Comparison of ENCODE assay signal across 8 cellular contexts in genomic region chr16:66483689-66484452, GRCh38. TPM values are rescaled to one million over a fixed set of nuclear protein-coding genes. Genes with fewer than 3 reads are reported as not detected.
A peak's percentile ranks its signal among the peaks of the same experiment; 100 is the strongest.
DNase-seq lines count a peak whose midpoint lies in the region; ATAC-seq, FAIRE-seq and TF ChIP-seq lines count a peak whose summit lies in the region.

No MANE protein-coding gene starts in this region.

- peak overlapping the region; percentile 37 to 88 (median 68) for H3K4me2 ChIP-seq in BLaER1 treated with 17β-estradiol and CSF1 and Interleukin-3, amounts not matched to agents 10 nM and 100 nM
- H3K4me2 ChIP-seq in neural progenitor cell: no peak overlapping the region

- H3K4me1 ChIP-seq in BLaER1 treated with 17β-estradiol and CSF1 and Interleukin-3, amounts not matched to agents 10 nM and 100 nM: peaks cover 63 to 81% (median 72%) of the 10 kb centered on the region in 10 experiments
- peaks cover 0 to 5% (median 0%) of the 10 kb centered on the region in 4 donors for H3K4me1 ChIP-seq in Peyer's patch
- no peaks in the 10 kb centered on the region for H3K4me1 ChIP-seq in neural progenitor cell
- H3K4me1 ChIP-seq in stomach: peaks cover 4 to 28% (median 18%) of the 10 kb centered on the region in 4 donors

- no peak for TF ChIP-seq EP300 in stomach (IDR thresholded peaks at IDR 0.05)

- no peaks in the 10 kb centered on the region for H4K20me1 ChIP-seq in BLaER1 treated with 17β-estradiol and CSF1 and Interleukin-3, amounts not matched to agents 10 nM and 100 nM
- H4K20me1 ChIP-seq in neural progenitor cell (ENCODE audit: low read depth): no peaks in the 10 kb centered on the region

- no peaks in the 10 kb centered on the region for H3K79me2 ChIP-seq in neural progenitor cell (ENCODE audit: low read depth)

- FAIRE-seq in HTR-8/SVneo (lab: Jason Lieb, UNC): peak; percentile 96

- TF ChIP-seq POLR2A in Peyer's patch (IDR thresholded peaks at IDR 0.05): no peak
- TF ChIP-seq POLR2A in stomach (IDR thresholded peaks at IDR 0.05): no peak

- intact Hi-C loops in stomach (cut with DNase I; ENCODE audit: low total_unique reads): loop anchor here (5.0 kb wide), 1 partner anchor 77 kb away; no protein-coding TSS in a partner anchor

- no peaks in the 10 kb centered on the region for H3K9me3 ChIP-seq in BLaER1 treated with 17β-estradiol and CSF1 and Interleukin-3, amounts not matched to agents 10 nM and 100 nM (replicated peaks in 1 of 11)
- H3K9me3 ChIP-seq in Peyer's patch (no peaks in the 10 kb centered on the region), neural progenitor cell (ENCODE audit: low read depth) (no peaks in the 10 kb centered on the region), stomach (no peaks in the 10 kb centered on the region)

- H3K4me3 Mint-ChIP-seq in activated T-cell treated with anti-CD3 and anti-CD28 coated beads, Interleukin-2, amount 50 U/mL, for 72 hours: peak overlapping the region; percentile 55 to 59
- H3K4me3 Mint-ChIP-seq in neural progenitor cell: no peak overlapping the region

- H3K36me3 Mint-ChIP-seq in activated T-cell treated with anti-CD3 and anti-CD28 coated beads, Interleukin-2, amount 50 U/mL, for 72 hours (ENCODE audit: insufficient read depth in 2 of 2): no peaks in the 10 kb centered on the region
- H3K36me3 Mint-ChIP-seq in neural progenitor cell: no peaks in the 10 kb centered on the region

- H3K4me3 ChIP-seq in BLaER1 treated with 17β-estradiol and CSF1 and Interleukin-3, amounts not matched to agents 10 nM and 100 nM: no peak overlapping the region
- H3K4me3 ChIP-seq in Peyer's patch: no peak overlapping the region
- no peak overlapping the region for H3K4me3 ChIP-seq in fibroblast of mammary gland (ENCODE audit: control insufficient read depth, low read depth, low read length)
- no peak overlapping the region for H3K4me3 ChIP-seq in neural progenitor cell
- H3K4me3 ChIP-seq in stomach: no peak overlapping the region

- H3K36me3 ChIP-seq in BLaER1 treated with 17β-estradiol and CSF1 and Interleukin-3, amounts not matched to agents 10 nM and 100 nM: no peaks in the 10 kb centered on the region
- no peaks in the 10 kb centered on the region for H3K36me3 ChIP-seq in Peyer's patch
- H3K36me3 ChIP-seq in neural progenitor cell: no peaks in the 10 kb centered on the region
- no peaks in the 10 kb centered on the region for H3K36me3 ChIP-seq in stomach

- peak overlapping the region; percentile 29 for H2AFZ ChIP-seq in neural progenitor cell (replicated peaks)

- ATAC-seq in GM19043 (IDR thresholded peaks at IDR 0.05; ENCODE audit: low read depth, unreplicated experiment): peak; percentile 63
- peak; percentile 78 to 80 for ATAC-seq in activated T-cell treated with anti-CD3 and anti-CD28 coated beads, Interleukin-2, amount 50 U/mL, for 72 hours (replicated peaks in 1 of 2)

- DNase-seq in HTR-8/SVneo (ENCODE audit: insufficient read length, low spot score): peak; percentile 87
- peak; percentile 71 to 85 (median 83) for DNase-seq in Peyer's patch
- DNase-seq in activated T-cell treated with anti-CD3 and anti-CD28 coated beads, Interleukin-2, amount 50 U/mL, for 72 hours: peak; percentile 82 to 86
- DNase-seq in fibroblast of mammary gland (ENCODE audit: low read depth): peak; percentile 67
- peak; percentile 86 for DNase-seq in neural progenitor cell (ENCODE audit: low spot score)
- DNase-seq in stomach: peak; percentile 76

- peak; percentile 62 to 94 (median 88) for TF ChIP-seq CTCF in Peyer's patch (IDR thresholded peaks at IDR 0.05)
- TF ChIP-seq CTCF in fibroblast of mammary gland (conservative IDR thresholded peaks at IDR 0.05; ENCODE audit: control insufficient read depth, insufficient read depth, low read depth, low read length): peak; percentile 98
- TF ChIP-seq CTCF in neural progenitor cell (IDR thresholded peaks at IDR 0.05): peak; percentile 95
- peak in 5 of 7 experiments; percentile 83 to 92 (median 89) for TF ChIP-seq CTCF in stomach (IDR thresholded peaks at IDR 0.05)

- H3K9ac ChIP-seq in BLaER1 treated with 17β-estradiol and CSF1 and Interleukin-3, amounts not matched to agents 10 nM and 100 nM: peak overlapping the region in 4 of 11 experiments; percentile 5 to 22 (median 10); a peak in 1 of 22 replicates
- no peak overlapping the region for H3K9ac ChIP-seq in neural progenitor cell

- no peaks in the 10 kb centered on the region for H3K27me3 ChIP-seq in BLaER1 treated with 17β-estradiol and CSF1 and Interleukin-3, amounts not matched to agents 10 nM and 100 nM
- no peaks in the 10 kb centered on the region for H3K27me3 ChIP-seq in Peyer's patch
- no peaks in the 10 kb centered on the region for H3K27me3 ChIP-seq in neural progenitor cell
- no peaks in the 10 kb centered on the region for H3K27me3 ChIP-seq in stomach

- H3F3A ChIP-seq in neural progenitor cell (ENCODE audit: low read depth): no peaks in the 10 kb centered on the region

- 39 to 41% (median 41%) methylated on average over 14 of the region's 14 CpGs for WGBS in stomach, 5 donors

- H3K4me1 Mint-ChIP-seq in activated T-cell treated with anti-CD3 and anti-CD28 coated beads, Interleukin-2, amount 50 U/mL, for 72 hours (ENCODE audit: low read depth): peaks cover 21% of the 10 kb centered on the region
- H3K4me1 Mint-ChIP-seq in neural progenitor cell: peaks cover 28% of the 10 kb centered on the region

- no peaks in the 10 kb centered on the region for H3K9me3 Mint-ChIP-seq in activated T-cell treated with anti-CD3 and anti-CD28 coated beads, Interleukin-2, amount 50 U/mL, for 72 hours
- H3K9me3 Mint-ChIP-seq in neural progenitor cell: peaks cover 5% of the 10 kb centered on the region

- peak overlapping the region in 5 of 11 experiments; percentile 5 to 30 (median 25); a peak in 6 of 22 replicates for H3K27ac ChIP-seq in BLaER1 treated with 17β-estradiol and CSF1 and Interleukin-3, amounts not matched to agents 10 nM and 100 nM
- H3K27ac ChIP-seq in Peyer's patch (no peak overlapping the region), neural progenitor cell (no peak overlapping the region), stomach (no peak overlapping the region)

- H3K27me3 Mint-ChIP-seq in activated T-cell treated with anti-CD3 and anti-CD28 coated beads, Interleukin-2, amount 50 U/mL, for 72 hours (ENCODE audit: low read depth): no peaks in the 10 kb centered on the region
- H3K27me3 Mint-ChIP-seq in neural progenitor cell (ENCODE audit: insufficient read depth, low read depth): peaks cover 16% of the 10 kb centered on the region

- peak overlapping the region; percentile 45 for H3K27ac Mint-ChIP-seq in activated T-cell treated with anti-CD3 and anti-CD28 coated beads, Interleukin-2, amount 50 U/mL, for 72 hours
- no peak overlapping the region for H3K27ac Mint-ChIP-seq in neural progenitor cell

RNA-seq across cellular contexts. Expression of gene BEAN1, which starts 56.8 kb away (rescaled TPM):
- total RNA-seq in Peyer's patch (not detected), neural progenitor cell (ENCODE audit: low replicate concordance) (0.32 and 0.34 TPM in 2 replicates), stomach (under 1 TPM in 1 of 5 donors, not detected in 4; 0.55 TPM)
- total RNA-seq in activated T-cell treated with anti-CD3 and anti-CD28 coated beads, Interleukin-2, amount 50 U/mL, for 72 hours: not detected
- polyA plus RNA-seq in stomach: 1 to 10 TPM in 1 of 3 donors, under 1 TPM in 1, not detected in 1; 0.40 to 3.7 TPM
